20 cellular contexts compared by ENCODE assay signal in the genomic region with DNA sequence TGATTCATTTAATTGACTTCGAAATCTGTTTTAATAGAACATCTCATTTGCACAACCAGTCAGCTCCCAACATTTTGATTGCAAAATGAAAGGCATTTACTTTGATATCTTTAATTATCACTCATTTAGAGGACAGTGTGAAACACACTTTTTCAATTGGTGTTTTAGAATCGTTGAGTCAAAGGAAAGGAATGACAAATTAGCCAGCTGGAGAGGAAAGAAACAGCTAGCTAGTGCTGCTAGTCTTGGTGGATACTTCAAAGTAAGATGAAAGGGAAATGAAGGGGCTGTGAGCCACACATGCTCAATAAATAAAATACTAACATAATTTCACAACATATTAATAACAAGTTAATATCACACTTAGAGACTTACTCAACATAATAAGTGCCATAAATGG.
DNase-seq lines count a peak whose midpoint lies in the region; FAIRE-seq and TF ChIP-seq lines count a peak whose summit lies in the region.
"Had no signal": no experiment of that assay in that cellular context is flagged by ENCODE, and none has a peak within 500 bp of the region (broad histone marks: within the 10 kb centered on the region; RNA-seq: fewer than 3 reads in every experiment).

No MANE protein-coding gene starts in this region.

- H3K4me3 ChIP-seq in astrocyte (ENCODE audit: insufficient read depth, low read depth, low read length) (no peak overlapping the region), mesendoderm (ENCODE audit: low read length) (no peak overlapping the region), Peyer's patch (no peak overlapping the region)

- H3K4me1 ChIP-seq in astrocyte (ENCODE audit: insufficient read depth, low read length) (no peaks in the 10 kb centered on the region), mesendoderm (ENCODE audit: control insufficient read depth, low read depth, low read length) (no peaks in the 10 kb centered on the region), Peyer's patch (no peaks in the 10 kb centered on the region)
- H3K4me1 ChIP-seq: Caco-2 had no signal

- no peak for FAIRE-seq in astrocyte (lab: Jason Lieb, UNC)
- FAIRE-seq: GM19239, H1 had no signal

- H3K4me1 Mint-ChIP-seq in astrocyte (ENCODE audit: low read depth, unreplicated experiment) (peaks cover 13% of the 10 kb centered on the region), CD14-positive monocyte (no peaks in the 10 kb centered on the region)

- no peaks in the 10 kb centered on the region for H3K36me3 ChIP-seq in astrocyte (ENCODE audit: insufficient read depth, low read length)
- no peaks in the 10 kb centered on the region for H3K36me3 ChIP-seq in mesendoderm (ENCODE audit: control insufficient read depth, insufficient read depth, low read length)
- H3K36me3 ChIP-seq in Peyer's patch, result no peaks in the 10 kb centered on the region

- H4K5ac ChIP-seq in mesendoderm (ENCODE audit: low read length), result no peak overlapping the region

- no peak overlapping the region for H3K18ac ChIP-seq in mesendoderm (ENCODE audit: low read length)

- intact Hi-C loops in CD14-positive monocyte (cut with micrococcal nuclease), result no loop called here

- no peaks in the 10 kb centered on the region for H4K20me1 ChIP-seq in astrocyte (ENCODE audit: insufficient read depth, low read length)

- no peak overlapping the region for H2BK120ac ChIP-seq in mesendoderm (ENCODE audit: low read depth, low read length)

- H3K79me2 ChIP-seq in astrocyte (ENCODE audit: insufficient read depth, low read length) (no peaks in the 10 kb centered on the region), mesendoderm (ENCODE audit: control insufficient read depth, insufficient read depth, low read length) (no peaks in the 10 kb centered on the region)

- no peak overlapping the region for H3K4me3 Mint-ChIP-seq in astrocyte (ENCODE audit: unreplicated experiment)
- H3K4me3 Mint-ChIP-seq in CD14-positive monocyte, result no peak overlapping the region
- H3K4me3 Mint-ChIP-seq: CD4-positive, alpha-beta T cell had no signal

- H3K27me3 Mint-ChIP-seq in astrocyte (ENCODE audit: low read depth, unreplicated experiment) (no peaks in the 10 kb centered on the region), CD14-positive monocyte (ENCODE audit: low read depth in 3 of 3) (peaks cover 0 to 1% (median 0%) of the 10 kb centered on the region in 3 donors)
- H3K27me3 Mint-ChIP-seq: CD4-positive, alpha-beta T cell had no signal

- H3K56ac ChIP-seq in mesendoderm (ENCODE audit: low read length), result no peak overlapping the region

- no peak overlapping the region for H3K27ac ChIP-seq in astrocyte (ENCODE audit: low read depth, low read length)
- H3K27ac ChIP-seq in mesendoderm (ENCODE audit: low read depth, low read length), result no peak overlapping the region
- H3K27ac ChIP-seq in Peyer's patch, result no peak overlapping the region

- no peak overlapping the region for H2BK5ac ChIP-seq in mesendoderm (ENCODE audit: low read length)

- no peak overlapping the region for H2BK15ac ChIP-seq in mesendoderm (replicated peaks; ENCODE audit: low read depth)

- no peak overlapping the region for H3K4ac ChIP-seq in mesendoderm (ENCODE audit: low read depth, low read length)

- H3K9me3 Mint-ChIP-seq in astrocyte (ENCODE audit: unreplicated experiment) (no peaks in the 10 kb centered on the region), CD14-positive monocyte (peaks cover 0 to 4% (median 0%) of the 10 kb centered on the region in 7 donors)
- H3K9me3 Mint-ChIP-seq: CD4-positive, alpha-beta T cell had no signal

- H3K4me2 ChIP-seq in astrocyte (ENCODE audit: low read length), result no peak overlapping the region
- no peak overlapping the region for H3K4me2 ChIP-seq in mesendoderm (ENCODE audit: low read length)

- no peak overlapping the region for H2AFZ ChIP-seq in astrocyte (ENCODE audit: low read depth, low read length)

- H4K8ac ChIP-seq in mesendoderm (ENCODE audit: low read depth, low read length), result no peak overlapping the region

- H3K23ac ChIP-seq in mesendoderm (ENCODE audit: low read length), result no peak overlapping the region

- peak; percentile 7 for DNase-seq in AG08395 (ENCODE audit: low spot score)
- peak; percentile 15 for DNase-seq in GM03348 (ENCODE audit: low spot score)
- DNase-seq in astrocyte (ENCODE audit: low read depth), result peak; percentile 6
- peak; percentile 40 for DNase-seq in mesendoderm
- no peak for DNase-seq in NCI-H128 (lab: John Stamatoyannopoulos, UW; ENCODE audit: unreplicated experiment)
- no peak for DNase-seq in CD14-positive monocyte (ENCODE audit: low spot score)
- no peak for DNase-seq in Peyer's patch
- DNase-seq: 8988T; Caco-2; CD4-positive, alpha-beta T cell; DMS153; GF-D8; Karpas-422; MM.1S; NCI-H1092; NCI-H1436 treated with DMSO at 0.1 percent for 48 hours; NCI-H1930; NCI-H748 treated with DMSO at 0.1 percent for 48 hours had no signal

- no peak overlapping the region for H3K9ac ChIP-seq in astrocyte (ENCODE audit: low read length)
- H3K9ac ChIP-seq in mesendoderm (ENCODE audit: low read length), result no peak overlapping the region

- TF ChIP-seq POLR2A in Peyer's patch (IDR thresholded peaks at IDR 0.05), result no peak

- TF ChIP-seq CTCF in astrocyte (IDR thresholded peaks at IDR 0.05; ENCODE audit: insufficient read depth, low read depth, low read length) (no peak), CD14-positive monocyte (IDR thresholded peaks at IDR 0.05) (no peak), Peyer's patch (IDR thresholded peaks at IDR 0.05) (no peak)

- H3K27me3 ChIP-seq in astrocyte (ENCODE audit: insufficient read depth, low read length) (no peaks in the 10 kb centered on the region), mesendoderm (ENCODE audit: insufficient read depth, low read length, poor library complexity) (no peaks in the 10 kb centered on the region), Peyer's patch (no peaks in the 10 kb centered on the region)

- H3K9me3 ChIP-seq in astrocyte (ENCODE audit: insufficient read depth, low read depth, low read length) (no peaks in the 10 kb centered on the region), Peyer's patch (no peaks in the 10 kb centered on the region)
- H3K9me3 ChIP-seq: Caco-2 had no signal

- H2AK5ac ChIP-seq in mesendoderm (ENCODE audit: low read length), result no peak overlapping the region

- no CpG with 5 or more reads among the region's 2 CpGs for WGBS in mesendoderm (ENCODE audit: extremely low coverage, insufficient coverage, low lambda C conversion rate)

- no peak overlapping the region for H3K27ac Mint-ChIP-seq in astrocyte (ENCODE audit: unreplicated experiment)
- no peak overlapping the region for H3K27ac Mint-ChIP-seq in CD14-positive monocyte
- H3K27ac Mint-ChIP-seq: CD4-positive, alpha-beta T cell had no signal

- H3K79me1 ChIP-seq in mesendoderm (ENCODE audit: low read length), result no peaks in the 10 kb centered on the region

- H3K36me3 Mint-ChIP-seq in astrocyte (ENCODE audit: low read depth, unreplicated experiment) (no peaks in the 10 kb centered on the region), CD14-positive monocyte (no peaks in the 10 kb centered on the region)

Comparison
In these comparisons a context has a peak if more than half of its experiments do, and no peak if none do; other contexts are left out.
1. DNase-seq: peak in AG08395 (single experiment), GM03348 (single experiment), astrocyte (single experiment) and mesendoderm (single experiment); none in NCI-H128 (single experiment), CD14-positive monocyte (single experiment) and Peyer's patch (0 of 3).